21 cellular contexts compared by ENCODE assay signal in the genomic region with DNA sequence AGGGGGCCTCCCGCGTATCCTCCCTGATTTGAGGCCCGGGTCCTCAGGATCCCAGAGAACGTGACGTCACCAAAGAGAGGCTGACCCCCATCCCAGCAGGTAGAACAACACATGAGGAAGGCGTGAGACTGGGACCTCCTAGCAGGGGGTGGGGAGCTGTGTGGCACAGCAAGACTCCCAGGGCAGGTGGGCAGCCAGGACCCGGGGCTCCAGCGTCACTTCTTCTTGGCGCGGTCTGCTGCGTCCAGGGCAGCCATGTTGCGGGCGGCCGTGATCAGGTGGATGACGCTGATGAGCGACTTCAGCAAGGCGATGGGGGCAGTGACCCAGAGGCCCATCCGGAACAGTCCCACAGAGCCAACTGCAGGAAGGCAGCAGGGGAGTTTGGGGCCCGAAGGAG. TPM values are rescaled to one million over a fixed set of nuclear protein-coding genes. Genes with fewer than 3 reads are reported as not detected.
DNase-seq lines count a peak whose midpoint lies in the region; ATAC-seq, FAIRE-seq and TF ChIP-seq lines count a peak whose summit lies in the region.
"Had no signal": no experiment of that assay in that cellular context is flagged by ENCODE, and none has a peak within 500 bp of the region (broad histone marks: within the 10 kb centered on the region; RNA-seq: fewer than 3 reads in every experiment).

No MANE protein-coding gene starts in this region.

- H3K27me3 Mint-ChIP-seq in type B pancreatic cell = no peaks in the 10 kb centered on the region
- H3K27me3 Mint-ChIP-seq: CD4-positive, alpha-beta memory T cell; IgD-negative memory B cell had no signal

- H3K4ac ChIP-seq in neuronal stem cell (ENCODE audit: low read length) = no peak overlapping the region

- FAIRE-seq in HepG2 (lab: Jason Lieb, UNC) = no peak
- FAIRE-seq: GM12892, H1, HTR-8/SVneo had no signal

- 96% methylated on average over 19 of the region's 19 CpGs for WGBS in HepG2 (ENCODE audit: low lambda C conversion rate)
- WGBS in right lobe of liver (ENCODE audit: insufficient coverage, low coverage, low lambda C conversion rate, missing lambda C conversion rate) = no CpG with 5 or more reads among the region's 19 CpGs
- no CpG with 5 or more reads among the region's 19 CpGs for WGBS in neuronal stem cell (ENCODE audit: extremely low coverage in 2 of 2, insufficient read length in 2 of 2, insufficient replicate concordance in 1 of 2), 2 donors

- H3K14ac ChIP-seq in neuronal stem cell (ENCODE audit: low read length) = no peak overlapping the region

- no peak overlapping the region for H2BK120ac ChIP-seq in neuronal stem cell (ENCODE audit: low read depth, low read length)

- peaks cover 13% of the 10 kb centered on the region for H3K79me2 ChIP-seq in HepG2 (ENCODE audit: insufficient read depth, low read length)

- H2BK12ac ChIP-seq in neuronal stem cell (ENCODE audit: low read length) = no peak overlapping the region

- H3K36me3 Mint-ChIP-seq in type B pancreatic cell = peaks cover 8% of the 10 kb centered on the region

- H3K4me3 ChIP-seq in HepG2 (replicated peaks in 1 of 3; ENCODE audit: insufficient read depth in 1 of 3, low read depth in 2 of 3, low read length in 3 of 3) (no peak overlapping the region), right lobe of liver (no peak overlapping the region), ascending aorta (no peak overlapping the region), neuronal stem cell (ENCODE audit: low read length in 2 of 2) (no peak overlapping the region)
- H3K4me3 ChIP-seq: HAP-1 had no signal

- H3K36me3 ChIP-seq in HepG2 (replicated peaks in 1 of 2; ENCODE audit: control insufficient read depth in 1 of 2, insufficient read depth in 2 of 2, low read length in 2 of 2) (peaks cover 6 to 13% of the 10 kb centered on the region in 2 experiments; a peak in 4 of 5 replicates), right lobe of liver (peaks cover 4 to 12% (median 12%) of the 10 kb centered on the region in 4 donors), ascending aorta (peaks cover 12 to 25% of the 10 kb centered on the region in 2 donors), neuronal stem cell (replicated peaks in 1 of 2; ENCODE audit: control insufficient read depth in 2 of 2, insufficient read depth in 2 of 2, low read length in 2 of 2) (peaks cover 20 to 22% of the 10 kb centered on the region in 2 donors)

- no peak overlapping the region for H2BK15ac ChIP-seq in neuronal stem cell (ENCODE audit: low read length)

- CTCF ChIA-PET in HepG2 (lab: Yijun Ruan, JAX; ENCODE audit: low intra/inter-chr PET ratio, low total read pairs) = no interaction called here

- H3K27ac ChIP-seq in HepG2 (ENCODE audit: extremely low read length, insufficient read depth, low read length) (no peak overlapping the region), right lobe of liver (peak overlapping the region in 1 of 3 donors; percentile 29), ascending aorta (peak overlapping the region; percentile 59), neuronal stem cell (replicated peaks; ENCODE audit: low read length) (no peak overlapping the region)

- H2BK5ac ChIP-seq in neuronal stem cell (ENCODE audit: low read length) = no peak overlapping the region

- TF ChIP-seq EP300 in HepG2 (IDR thresholded peaks at IDR 0.05; ENCODE audit: low read depth in 2 of 2, low read length in 2 of 2) (no peak), HepG2 (CRISPR knock-in tag; IDR thresholded peaks at IDR 0.05; ENCODE audit: borderline replicate concordance) (no peak)

- no peak overlapping the region for H2AFZ ChIP-seq in HepG2 (ENCODE audit: low read length)
- H2AFZ ChIP-seq in neuronal stem cell (ENCODE audit: low read length) = no peak overlapping the region

- intact Hi-C loops in HepG2 (cut with micrococcal nuclease; ENCODE audit: unreplicated experiment) = no loop called here
- intact Hi-C loops in right lobe of liver (cut with DNase I) = no loop called here
- intact Hi-C loops in ascending aorta (cut with DNase I) = no loop called here

- no peak overlapping the region for H3K23ac ChIP-seq in neuronal stem cell (ENCODE audit: low read depth, low read length, poor library complexity)

- H3K9ac ChIP-seq in HepG2 (ENCODE audit: insufficient read depth, low read depth, low read length) (no peak overlapping the region), neuronal stem cell (ENCODE audit: low read depth, low read length, poor library complexity) (no peak overlapping the region)

- H4K91ac ChIP-seq in neuronal stem cell (ENCODE audit: low read depth, low read length, poor library complexity) = no peak overlapping the region

- H3K27me3 ChIP-seq in HepG2 (ENCODE audit: control insufficient read depth in 1 of 2, insufficient read depth in 2 of 2, low read length in 2 of 2) (no peaks in the 10 kb centered on the region; a peak in 1 of 5 replicates), right lobe of liver (no peaks in the 10 kb centered on the region), ascending aorta (no peaks in the 10 kb centered on the region), neuronal stem cell (ENCODE audit: control insufficient read depth in 3 of 3, insufficient read depth in 3 of 3, low read depth in 1 of 3, low read length in 3 of 3) (no peaks in the 10 kb centered on the region)
- H3K27me3 ChIP-seq: BE2C had no signal

- TF ChIP-seq POLR2A in HepG2 (IDR thresholded peaks at IDR 0.05; ENCODE audit: insufficient read depth in 1 of 2, low read depth in 2 of 2, low read length in 2 of 2) (no peak), right lobe of liver (IDR thresholded peaks at IDR 0.05) (no peak)

- no peak overlapping the region for H2AK5ac ChIP-seq in neuronal stem cell (ENCODE audit: low read depth, low read length)

- H3K18ac ChIP-seq in neuronal stem cell (ENCODE audit: low read length) = no peak overlapping the region

- peak overlapping the region; percentile 31 for H3K4me3 Mint-ChIP-seq in type B pancreatic cell
- H3K4me3 Mint-ChIP-seq: HFFc6 had no signal

- H3K4me2 ChIP-seq in HepG2 (ENCODE audit: low read depth, low read length) = no peak overlapping the region
- H3K4me2 ChIP-seq in neuronal stem cell (ENCODE audit: insufficient read depth, low read length, poor library complexity, severe bottlenecking) = no peak overlapping the region

- H3K9me3 ChIP-seq in HepG2 (ENCODE audit: low read length) (no peaks in the 10 kb centered on the region), right lobe of liver (no peaks in the 10 kb centered on the region), ascending aorta (no peaks in the 10 kb centered on the region), neuronal stem cell (replicated peaks in 1 of 2; ENCODE audit: control insufficient read depth in 2 of 2, insufficient read depth in 1 of 2, low read depth in 1 of 2, low read length in 2 of 2) (no peaks in the 10 kb centered on the region)
- H3K9me3 ChIP-seq: BE2C, HAP-1 had no signal

- H4K20me1 ChIP-seq in HepG2 (ENCODE audit: insufficient read depth, low read length) = no peaks in the 10 kb centered on the region; the same call in 1 of the 2 replicates

- no peak overlapping the region for H3K27ac Mint-ChIP-seq in type B pancreatic cell
- H3K27ac Mint-ChIP-seq: HFFc6, IgD-negative memory B cell had no signal

- peaks cover 7% of the 10 kb centered on the region for H3K79me1 ChIP-seq in neuronal stem cell (ENCODE audit: low read depth, low read length)

- H3K4me1 ChIP-seq in HepG2 (ENCODE audit: insufficient read depth, low read length) (peaks cover 21% of the 10 kb centered on the region), right lobe of liver (peaks cover 0 to 31% (median 12%) of the 10 kb centered on the region in 4 donors), ascending aorta (peaks cover 4 to 25% of the 10 kb centered on the region in 2 donors), neuronal stem cell (ENCODE audit: control insufficient read depth in 2 of 2, insufficient read depth in 1 of 2, low read depth in 1 of 2, low read length in 2 of 2) (peaks cover 4 to 8% of the 10 kb centered on the region in 2 donors)

- DNase-seq in HepG2 (ENCODE audit: low spot score) (no peak), right lobe of liver (no peak), ascending aorta (ENCODE audit: low spot score in 2 of 2) (no peak), neuronal stem cell (ENCODE audit: low spot score) (no peak), type B pancreatic cell (ENCODE audit: extremely low spot score, unreplicated experiment) (no peak), NAMALWA (ENCODE audit: low spot score) (no peak), MV-4-11 (lab: John Stamatoyannopoulos, UW) (no peak), HCEC 1CT (no peak)
- DNase-seq: 8988T; BE2C; CD4-positive, alpha-beta memory T cell; DMS153; DMS79; GDM1; HFFc6; KG1 had no signal

- in situ Hi-C loops in HepG2 (cut with HindIII; ENCODE audit: extremely low pct_ligation_motif_present, low pct_unique_long_range_greater_than_20kb) = no loop called here

- POLR2A ChIA-PET in HepG2 (lab: Yijun Ruan, JAX) = interaction anchor here (2.9 kb wide), 1 partner anchor 43 kb away, joined by 6 read pairs; the partner anchor contains the start of gene PAGR1

- no peaks in the 10 kb centered on the region for H3K9me3 Mint-ChIP-seq in type B pancreatic cell
- H3K9me3 Mint-ChIP-seq: HFFc6, IgD-negative memory B cell had no signal

- ATAC-seq in HepG2 (no peak), right lobe of liver (no peak)

- H3K4me1 Mint-ChIP-seq in type B pancreatic cell (ENCODE audit: unreplicated experiment) = peaks cover 15% of the 10 kb centered on the region

- BruUV-seq in HepG2 (replicated peaks; lab: Mats Ljungman, UMichigan) = no TSS peak

- H4K8ac ChIP-seq in neuronal stem cell (ENCODE audit: low read depth, low read length) = peak overlapping the region; percentile 57

- TF ChIP-seq RAD21 in HepG2 (CRISPR knock-in tag; IDR thresholded peaks at IDR 0.05) = no peak

- TF ChIP-seq CTCF in HepG2 (CRISPR knock-in tag; IDR thresholded peaks at IDR 0.05) (no peak), right lobe of liver (IDR thresholded peaks at IDR 0.05) (no peak), ascending aorta (IDR thresholded peaks at IDR 0.05) (no peak), type B pancreatic cell (conservative IDR thresholded peaks at IDR 0.05) (no peak)

RNA-seq across cellular contexts. Expression of gene CDIPT, which starts 4.1 kb away (rescaled TPM):
- total RNA-seq in HepG2 (2016; rRNA removed; fragmentation: Illumina TruSeq; extraction: Trizol) (39.2 and 54.9 TPM in 2 replicates), right lobe of liver (10 to 100 TPM; 35.1 to 96.6 (median 58.2) TPM), ascending aorta (174 TPM), type B pancreatic cell (ENCODE audit: low replicate concordance) (58.0 and 73.3 TPM in 2 replicates)
- total RNA-seq in HepG2 (2016; cell fraction: cytosol; rRNA removed; fragmentation: Illumina TruSeq; extraction: Trizol; ENCODE audit: low read depth) = 23.3 and 32.6 TPM in 2 replicates
- 43.4 and 55.7 TPM in 2 replicates for total RNA-seq in HepG2 (2016; cell fraction: insoluble cytoplasmic fraction; rRNA removed; fragmentation: Illumina TruSeq; extraction: Trizol)
- 45.8 and 63.4 TPM in 2 replicates for total RNA-seq in HepG2 (2016; cell fraction: membrane; rRNA removed; fragmentation: Illumina TruSeq; extraction: Trizol)
- total RNA-seq in HepG2 (2016; cell fraction: nucleus; rRNA removed; fragmentation: Illumina TruSeq; extraction: Trizol) = 32.9 and 36.1 TPM in 2 replicates
- polyA plus RNA-seq in HepG2 (2011; rRNA removed) = 97.5 and 109 TPM in 2 replicates
- polyA plus RNA-seq in HepG2 (2011; cell fraction: cytosol; rRNA removed) = 106 and 126 TPM in 2 replicates
- polyA plus RNA-seq in HepG2 (2011; cell fraction: nucleus; rRNA removed) = 59.6 and 70.3 TPM in 2 replicates
- polyA plus RNA-seq in HepG2 (2012) = 53.5 and 77.9 TPM in 2 replicates
- 28.1 and 42.6 TPM in 2 replicates for polyA plus RNA-seq in HepG2 (2016; cell fraction: cytosol; fragmentation: Illumina TruSeq; extraction: Trizol; ENCODE audit: low read depth)
- 49.9 and 51.9 TPM in 2 replicates for polyA plus RNA-seq in HepG2 (2016; cell fraction: insoluble cytoplasmic fraction; fragmentation: Illumina TruSeq; extraction: Trizol; ENCODE audit: low read depth)
- 49.0 and 62.7 TPM in 2 replicates for polyA plus RNA-seq in HepG2 (2016; cell fraction: membrane; fragmentation: Illumina TruSeq; extraction: Trizol; ENCODE audit: low read depth)
- 63.3 and 67.6 TPM in 2 replicates for polyA plus RNA-seq in HepG2 (2016; cell fraction: nucleus; fragmentation: Illumina TruSeq; extraction: Trizol; ENCODE audit: insufficient read depth, low read depth)
- 98.0 and 109 TPM in 2 replicates for polyA minus RNA-seq in HepG2 (2011; rRNA and poly(A)+ RNA removed; ENCODE audit: low replicate concordance)
- 39.7 and 49.2 TPM in 2 replicates for polyA minus RNA-seq in HepG2 (2011; cell fraction: cytosol; rRNA and poly(A)+ RNA removed)
- 15.5 and 25.5 TPM in 2 replicates for polyA minus RNA-seq in HepG2 (2011; cell fraction: nucleus; rRNA and poly(A)+ RNA removed)
- polyA plus RNA-seq in neuronal stem cell (2013, experiment 1 of 2) = 38.7 TPM
- 37.4 TPM for polyA plus RNA-seq in neuronal stem cell (2013, experiment 2 of 2)

RNA-seq across cellular contexts. Expression of gene MVP, which starts 38.7 kb away (rescaled TPM):
- total RNA-seq in HepG2 (2016; rRNA removed; fragmentation: Illumina TruSeq; extraction: Trizol) (22.0 and 22.9 TPM in 2 replicates), right lobe of liver (100 to 1,000 TPM in 2 of 6 experiments, 10 to 100 TPM in 4; 37.4 to 112 (median 77.8) TPM), ascending aorta (244 TPM), type B pancreatic cell (ENCODE audit: low replicate concordance) (27.4 and 46.3 TPM in 2 replicates)
- total RNA-seq in HepG2 (2016; cell fraction: cytosol; rRNA removed; fragmentation: Illumina TruSeq; extraction: Trizol; ENCODE audit: low read depth) = 3.2 and 3.6 TPM in 2 replicates
- 15.3 and 24.2 TPM in 2 replicates for total RNA-seq in HepG2 (2016; cell fraction: insoluble cytoplasmic fraction; rRNA removed; fragmentation: Illumina TruSeq; extraction: Trizol)
- total RNA-seq in HepG2 (2016; cell fraction: membrane; rRNA removed; fragmentation: Illumina TruSeq; extraction: Trizol) = 7.2 and 7.3 TPM in 2 replicates
- 15.6 and 17.1 TPM in 2 replicates for total RNA-seq in HepG2 (2016; cell fraction: nucleus; rRNA removed; fragmentation: Illumina TruSeq; extraction: Trizol)
- polyA plus RNA-seq in HepG2 (2011; rRNA removed) = 43.5 and 65.5 TPM in 2 replicates
- polyA plus RNA-seq in HepG2 (2011; cell fraction: cytosol; rRNA removed) = 24.9 and 28.2 TPM in 2 replicates
- polyA plus RNA-seq in HepG2 (2011; cell fraction: nucleus; rRNA removed) = 68.9 and 74.4 TPM in 2 replicates
- 36.4 and 37.1 TPM in 2 replicates for polyA plus RNA-seq in HepG2 (2012)
- 2.1 TPM in 2 replicates for polyA plus RNA-seq in HepG2 (2016; cell fraction: cytosol; fragmentation: Illumina TruSeq; extraction: Trizol; ENCODE audit: low read depth)
- 14.5 and 16.2 TPM in 2 replicates for polyA plus RNA-seq in HepG2 (2016; cell fraction: insoluble cytoplasmic fraction; fragmentation: Illumina TruSeq; extraction: Trizol; ENCODE audit: low read depth)
- 4.3 and 4.9 TPM in 2 replicates for polyA plus RNA-seq in HepG2 (2016; cell fraction: membrane; fragmentation: Illumina TruSeq; extraction: Trizol; ENCODE audit: low read depth)
- polyA plus RNA-seq in HepG2 (2016; cell fraction: nucleus; fragmentation: Illumina TruSeq; extraction: Trizol; ENCODE audit: insufficient read depth, low read depth) = 18.7 and 20.9 TPM in 2 replicates
- polyA minus RNA-seq in HepG2 (2011; rRNA and poly(A)+ RNA removed; ENCODE audit: low replicate concordance) = 233 and 295 TPM in 2 replicates
- polyA minus RNA-seq in HepG2 (2011; cell fraction: cytosol; rRNA and poly(A)+ RNA removed) = 33.9 and 42.5 TPM in 2 replicates
- 41.5 and 62.7 TPM in 2 replicates for polyA minus RNA-seq in HepG2 (2011; cell fraction: nucleus; rRNA and poly(A)+ RNA removed)
- 6.3 TPM for polyA plus RNA-seq in neuronal stem cell (2013, experiment 1 of 2)
- polyA plus RNA-seq in neuronal stem cell (2013, experiment 2 of 2) = 5.6 TPM

RNA-seq across cellular contexts. Expression of gene SEZ6L2, which starts 40.4 kb away (rescaled TPM):
- total RNA-seq in HepG2 (2016; rRNA removed; fragmentation: Illumina TruSeq; extraction: Trizol) = 6.6 and 14.9 TPM in 2 replicates
- total RNA-seq in HepG2 (2016; cell fraction: cytosol; rRNA removed; fragmentation: Illumina TruSeq; extraction: Trizol; ENCODE audit: low read depth) = 3.7 and 4.1 TPM in 2 replicates
- total RNA-seq in HepG2 (2016; cell fraction: insoluble cytoplasmic fraction; rRNA removed; fragmentation: Illumina TruSeq; extraction: Trizol) = 6.3 and 16.9 TPM in 2 replicates
- 4.3 and 4.9 TPM in 2 replicates for total RNA-seq in HepG2 (2016; cell fraction: membrane; rRNA removed; fragmentation: Illumina TruSeq; extraction: Trizol)
- total RNA-seq in HepG2 (2016; cell fraction: nucleus; rRNA removed; fragmentation: Illumina TruSeq; extraction: Trizol) = 21.8 and 29.5 TPM in 2 replicates
- polyA plus RNA-seq in HepG2 (2011; rRNA removed) = 16.9 and 30.7 TPM in 2 replicates
- polyA plus RNA-seq in HepG2 (2011; cell fraction: cytosol; rRNA removed) = 12.5 and 15.5 TPM in 2 replicates
- 35.5 and 38.0 TPM in 2 replicates for polyA plus RNA-seq in HepG2 (2011; cell fraction: nucleus; rRNA removed)
- 37.5 and 51.6 TPM in 2 replicates for polyA plus RNA-seq in HepG2 (2012)
- polyA plus RNA-seq in HepG2 (2016; cell fraction: cytosol; fragmentation: Illumina TruSeq; extraction: Trizol; ENCODE audit: low read depth) = 3.0 TPM in 2 replicates
- 11.5 and 16.2 TPM in 2 replicates for polyA plus RNA-seq in HepG2 (2016; cell fraction: insoluble cytoplasmic fraction; fragmentation: Illumina TruSeq; extraction: Trizol; ENCODE audit: low read depth)
- polyA plus RNA-seq in HepG2 (2016; cell fraction: membrane; fragmentation: Illumina TruSeq; extraction: Trizol; ENCODE audit: low read depth) = 4.0 and 4.3 TPM in 2 replicates
- 54.8 and 59.9 TPM in 2 replicates for polyA plus RNA-seq in HepG2 (2016; cell fraction: nucleus; fragmentation: Illumina TruSeq; extraction: Trizol; ENCODE audit: insufficient read depth, low read depth)
- 3.1 and 15.3 TPM in 2 replicates for polyA minus RNA-seq in HepG2 (2011; rRNA and poly(A)+ RNA removed; ENCODE audit: low replicate concordance)
- polyA minus RNA-seq in HepG2 (2011; cell fraction: cytosol; rRNA and poly(A)+ RNA removed) = 14.8 and 23.0 TPM in 2 replicates
- 5.0 and 6.7 TPM in 2 replicates for polyA minus RNA-seq in HepG2 (2011; cell fraction: nucleus; rRNA and poly(A)+ RNA removed)
- total RNA-seq in right lobe of liver = under 1 TPM; 0.15 to 0.56 (median 0.32) TPM
- total RNA-seq in ascending aorta = 0.21 TPM
- 17.7 TPM for polyA plus RNA-seq in neuronal stem cell (2013, experiment 1 of 2)
- polyA plus RNA-seq in neuronal stem cell (2013, experiment 2 of 2) = 16.7 TPM
- 19.3 and 19.4 TPM in 2 replicates for total RNA-seq in type B pancreatic cell (ENCODE audit: low replicate concordance)
- polyA plus RNA-seq: CD4-positive, alpha-beta memory T cell; IgD-negative memory B cell had no signal

RNA-seq across cellular contexts. Expression of gene ASPHD1, which starts 41.3 kb away (rescaled TPM):
- total RNA-seq in HepG2 (2016; rRNA removed; fragmentation: Illumina TruSeq; extraction: Trizol) = 15.6 and 19.7 TPM in 2 replicates
- 24.1 and 26.2 TPM in 2 replicates for total RNA-seq in HepG2 (2016; cell fraction: cytosol; rRNA removed; fragmentation: Illumina TruSeq; extraction: Trizol; ENCODE audit: low read depth)
- 15.4 and 16.9 TPM in 2 replicates for total RNA-seq in HepG2 (2016; cell fraction: insoluble cytoplasmic fraction; rRNA removed; fragmentation: Illumina TruSeq; extraction: Trizol)
- total RNA-seq in HepG2 (2016; cell fraction: membrane; rRNA removed; fragmentation: Illumina TruSeq; extraction: Trizol) = 20.0 and 24.1 TPM in 2 replicates
- total RNA-seq in HepG2 (2016; cell fraction: nucleus; rRNA removed; fragmentation: Illumina TruSeq; extraction: Trizol) = 11.4 and 16.6 TPM in 2 replicates
- 13.1 and 15.6 TPM in 2 replicates for polyA plus RNA-seq in HepG2 (2011; rRNA removed)
- polyA plus RNA-seq in HepG2 (2011; cell fraction: cytosol; rRNA removed) = 13.1 and 24.4 TPM in 2 replicates
- polyA plus RNA-seq in HepG2 (2011; cell fraction: nucleus; rRNA removed) = 19.1 and 19.6 TPM in 2 replicates
- polyA plus RNA-seq in HepG2 (2012) = 21.4 and 27.6 TPM in 2 replicates
- polyA plus RNA-seq in HepG2 (2016; cell fraction: cytosol; fragmentation: Illumina TruSeq; extraction: Trizol; ENCODE audit: low read depth) = 40.7 and 41.8 TPM in 2 replicates
- polyA plus RNA-seq in HepG2 (2016; cell fraction: insoluble cytoplasmic fraction; fragmentation: Illumina TruSeq; extraction: Trizol; ENCODE audit: low read depth) = 24.8 and 27.8 TPM in 2 replicates
- 36.3 and 40.4 TPM in 2 replicates for polyA plus RNA-seq in HepG2 (2016; cell fraction: membrane; fragmentation: Illumina TruSeq; extraction: Trizol; ENCODE audit: low read depth)
- polyA plus RNA-seq in HepG2 (2016; cell fraction: nucleus; fragmentation: Illumina TruSeq; extraction: Trizol; ENCODE audit: insufficient read depth, low read depth) = 44.0 and 50.6 TPM in 2 replicates
- polyA minus RNA-seq in HepG2 (2011; rRNA and poly(A)+ RNA removed; ENCODE audit: low replicate concordance) = 9.7 and 9.8 TPM in 2 replicates
- 7.6 and 9.7 TPM in 2 replicates for polyA minus RNA-seq in HepG2 (2011; cell fraction: cytosol; rRNA and poly(A)+ RNA removed)
- polyA minus RNA-seq in HepG2 (2011; cell fraction: nucleus; rRNA and poly(A)+ RNA removed) = 5.4 and 8.5 TPM in 2 replicates
- under 1 TPM in 2 of 6 experiments, not detected in 4; 0.38 to 0.50 TPM for total RNA-seq in right lobe of liver
- total RNA-seq in ascending aorta = not detected
- 0.66 TPM for polyA plus RNA-seq in neuronal stem cell (2013, experiment 1 of 2)
- 0.44 TPM for polyA plus RNA-seq in neuronal stem cell (2013, experiment 2 of 2)
- total RNA-seq in type B pancreatic cell (ENCODE audit: low replicate concordance) = 7.8 TPM in 2 replicates
- total RNA-seq: CD4-positive, alpha-beta memory T cell had no signal
- polyA plus RNA-seq: CD4-positive, alpha-beta memory T cell; IgD-negative memory B cell had no signal

RNA-seq across cellular contexts. Expression of gene PAGR1, which starts 43.0 kb away (rescaled TPM):
- total RNA-seq in HepG2 (2016; rRNA removed; fragmentation: Illumina TruSeq; extraction: Trizol) = 66.4 and 74.5 TPM in 2 replicates
- total RNA-seq in HepG2 (2016; cell fraction: cytosol; rRNA removed; fragmentation: Illumina TruSeq; extraction: Trizol; ENCODE audit: low read depth) = 27.0 and 29.8 TPM in 2 replicates
- total RNA-seq in HepG2 (2016; cell fraction: insoluble cytoplasmic fraction; rRNA removed; fragmentation: Illumina TruSeq; extraction: Trizol) = 66.8 and 70.4 TPM in 2 replicates
- total RNA-seq in HepG2 (2016; cell fraction: membrane; rRNA removed; fragmentation: Illumina TruSeq; extraction: Trizol) = 60.2 and 69.2 TPM in 2 replicates
- 26.7 and 29.3 TPM in 2 replicates for total RNA-seq in HepG2 (2016; cell fraction: nucleus; rRNA removed; fragmentation: Illumina TruSeq; extraction: Trizol)
- polyA plus RNA-seq in HepG2 (2011; rRNA removed) = 9.8 and 9.9 TPM in 2 replicates
- polyA plus RNA-seq in HepG2 (2011; cell fraction: cytosol; rRNA removed) = 8.4 and 11.4 TPM in 2 replicates
- polyA plus RNA-seq in HepG2 (2011; cell fraction: nucleus; rRNA removed) = 21.8 and 24.6 TPM in 2 replicates
- 18.6 and 19.8 TPM in 2 replicates for polyA plus RNA-seq in HepG2 (2012)
- polyA plus RNA-seq in HepG2 (2016; cell fraction: cytosol; fragmentation: Illumina TruSeq; extraction: Trizol; ENCODE audit: low read depth) = 35.6 and 42.4 TPM in 2 replicates
- 77.4 and 82.7 TPM in 2 replicates for polyA plus RNA-seq in HepG2 (2016; cell fraction: insoluble cytoplasmic fraction; fragmentation: Illumina TruSeq; extraction: Trizol; ENCODE audit: low read depth)
- polyA plus RNA-seq in HepG2 (2016; cell fraction: membrane; fragmentation: Illumina TruSeq; extraction: Trizol; ENCODE audit: low read depth) = 57.3 and 67.2 TPM in 2 replicates
- 45.2 and 52.8 TPM in 2 replicates for polyA plus RNA-seq in HepG2 (2016; cell fraction: nucleus; fragmentation: Illumina TruSeq; extraction: Trizol; ENCODE audit: insufficient read depth, low read depth)
- polyA minus RNA-seq in HepG2 (2011; rRNA and poly(A)+ RNA removed; ENCODE audit: low replicate concordance) = 5.5 and 6.5 TPM in 2 replicates
- polyA minus RNA-seq in HepG2 (2011; cell fraction: cytosol; rRNA and poly(A)+ RNA removed) = 4.8 and 9.2 TPM in 2 replicates
- polyA minus RNA-seq in HepG2 (2011; cell fraction: nucleus; rRNA and poly(A)+ RNA removed) = 15.1 and 19.6 TPM in 2 replicates
- 10 to 100 TPM in 5 of 6 experiments, 1 to 10 TPM in 1; 8.5 to 26.1 (median 11.5) TPM for total RNA-seq in right lobe of liver
- 54.3 TPM for total RNA-seq in ascending aorta
- 63.6 TPM for polyA plus RNA-seq in neuronal stem cell (2013, experiment 1 of 2)
- polyA plus RNA-seq in neuronal stem cell (2013, experiment 2 of 2) = 61.9 TPM
- 25.5 and 33.5 TPM in 2 replicates for total RNA-seq in type B pancreatic cell (ENCODE audit: low replicate concordance)

Comparison
In these comparisons a context has a peak if more than half of its experiments do, and no peak if none do; other contexts are left out.
1. H3K27ac ChIP-seq: peak in ascending aorta (2 of 2); none in HepG2 (single experiment) and neuronal stem cell (single experiment).